In the genomic region with DNA sequence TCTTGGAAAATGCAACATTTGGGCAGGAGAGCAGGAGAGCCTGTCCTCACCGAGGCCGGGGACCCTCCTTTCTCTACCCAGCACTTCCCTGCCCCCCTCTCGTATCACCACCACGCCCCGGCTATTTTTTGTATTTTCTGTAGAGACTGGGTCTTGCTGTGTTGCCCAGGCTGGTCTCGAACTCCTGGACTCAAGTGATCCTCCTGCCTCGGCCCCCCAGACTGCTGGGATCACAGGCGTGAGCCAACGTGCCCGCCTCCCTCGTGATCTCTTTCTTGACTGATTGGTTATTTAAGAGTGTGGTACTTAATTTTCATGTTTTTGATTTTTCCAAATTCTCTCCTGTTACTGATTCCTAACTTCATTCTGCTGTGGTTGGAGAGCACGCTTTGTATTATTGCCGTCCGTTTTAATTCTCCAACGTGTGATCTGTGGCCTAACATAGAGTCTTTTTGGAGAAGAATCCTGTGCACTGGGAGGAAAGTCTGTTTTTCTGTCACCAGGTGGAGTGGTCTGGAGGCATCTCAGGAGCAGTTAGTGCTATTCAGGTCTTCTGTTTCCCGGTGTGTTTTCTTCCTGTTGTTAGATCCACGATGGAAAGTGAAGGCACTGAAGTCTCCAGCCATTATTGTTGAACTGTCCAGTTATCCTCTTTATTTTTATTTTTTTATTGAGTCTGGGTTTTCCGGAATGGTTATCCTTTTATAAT, we compare ENCODE assay signal across 1 cellular context.
TF ChIP-seq lines count a peak whose summit lies in the region.

No MANE protein-coding gene starts in this region.

TF ChIP-seq in liver, 16 proteins besides CTCF, POLR2A, EP300 and RAD21 (continued from another document):
- TF ChIP-seq, protein P1, sequence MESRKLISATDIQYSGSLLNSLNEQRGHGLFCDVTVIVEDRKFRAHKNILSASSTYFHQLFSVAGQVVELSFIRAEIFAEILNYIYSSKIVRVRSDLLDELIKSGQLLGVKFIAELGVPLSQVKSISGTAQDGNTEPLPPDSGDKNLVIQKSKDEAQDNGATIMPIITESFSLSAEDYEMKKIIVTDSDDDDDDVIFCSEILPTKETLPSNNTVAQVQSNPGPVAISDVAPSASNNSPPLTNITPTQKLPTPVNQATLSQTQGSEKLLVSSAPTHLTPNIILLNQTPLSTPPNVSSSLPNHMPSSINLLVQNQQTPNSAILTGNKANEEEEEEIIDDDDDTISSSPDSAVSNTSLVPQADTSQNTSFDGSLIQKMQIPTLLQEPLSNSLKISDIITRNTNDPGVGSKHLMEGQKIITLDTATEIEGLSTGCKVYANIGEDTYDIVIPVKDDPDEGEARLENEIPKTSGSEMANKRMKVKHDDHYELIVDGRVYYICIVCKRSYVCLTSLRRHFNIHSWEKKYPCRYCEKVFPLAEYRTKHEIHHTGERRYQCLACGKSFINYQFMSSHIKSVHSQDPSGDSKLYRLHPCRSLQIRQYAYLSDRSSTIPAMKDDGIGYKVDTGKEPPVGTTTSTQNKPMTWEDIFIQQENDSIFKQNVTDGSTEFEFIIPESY (IDR thresholded peaks at IDR 0.05), result no peak
- TF ChIP-seq HNF4A (conservative IDR thresholded peaks at IDR 0.05), result no peak
- TF ChIP-seq, protein P2, sequence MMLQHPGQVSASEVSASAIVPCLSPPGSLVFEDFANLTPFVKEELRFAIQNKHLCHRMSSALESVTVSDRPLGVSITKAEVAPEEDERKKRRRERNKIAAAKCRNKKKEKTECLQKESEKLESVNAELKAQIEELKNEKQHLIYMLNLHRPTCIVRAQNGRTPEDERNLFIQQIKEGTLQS (IDR thresholded peaks at IDR 0.05), result no peak
- TF ChIP-seq, protein P3, sequence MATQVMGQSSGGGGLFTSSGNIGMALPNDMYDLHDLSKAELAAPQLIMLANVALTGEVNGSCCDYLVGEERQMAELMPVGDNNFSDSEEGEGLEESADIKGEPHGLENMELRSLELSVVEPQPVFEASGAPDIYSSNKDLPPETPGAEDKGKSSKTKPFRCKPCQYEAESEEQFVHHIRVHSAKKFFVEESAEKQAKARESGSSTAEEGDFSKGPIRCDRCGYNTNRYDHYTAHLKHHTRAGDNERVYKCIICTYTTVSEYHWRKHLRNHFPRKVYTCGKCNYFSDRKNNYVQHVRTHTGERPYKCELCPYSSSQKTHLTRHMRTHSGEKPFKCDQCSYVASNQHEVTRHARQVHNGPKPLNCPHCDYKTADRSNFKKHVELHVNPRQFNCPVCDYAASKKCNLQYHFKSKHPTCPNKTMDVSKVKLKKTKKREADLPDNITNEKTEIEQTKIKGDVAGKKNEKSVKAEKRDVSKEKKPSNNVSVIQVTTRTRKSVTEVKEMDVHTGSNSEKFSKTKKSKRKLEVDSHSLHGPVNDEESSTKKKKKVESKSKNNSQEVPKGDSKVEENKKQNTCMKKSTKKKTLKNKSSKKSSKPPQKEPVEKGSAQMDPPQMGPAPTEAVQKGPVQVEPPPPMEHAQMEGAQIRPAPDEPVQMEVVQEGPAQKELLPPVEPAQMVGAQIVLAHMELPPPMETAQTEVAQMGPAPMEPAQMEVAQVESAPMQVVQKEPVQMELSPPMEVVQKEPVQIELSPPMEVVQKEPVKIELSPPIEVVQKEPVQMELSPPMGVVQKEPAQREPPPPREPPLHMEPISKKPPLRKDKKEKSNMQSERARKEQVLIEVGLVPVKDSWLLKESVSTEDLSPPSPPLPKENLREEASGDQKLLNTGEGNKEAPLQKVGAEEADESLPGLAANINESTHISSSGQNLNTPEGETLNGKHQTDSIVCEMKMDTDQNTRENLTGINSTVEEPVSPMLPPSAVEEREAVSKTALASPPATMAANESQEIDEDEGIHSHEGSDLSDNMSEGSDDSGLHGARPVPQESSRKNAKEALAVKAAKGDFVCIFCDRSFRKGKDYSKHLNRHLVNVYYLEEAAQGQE (IDR thresholded peaks at IDR 0.05), result no peak
- no peak for TF ChIP-seq EGR1 (IDR thresholded peaks at IDR 0.05; ENCODE audit: low read depth in 2 of 2)
TF ChIP-seq in liver: peak in this region for 0.
